Comparison of ENCODE assay signal across 1 cellular context in genomic region chr3:53247619-53248018, GRCh38.
TF ChIP-seq lines count a peak whose summit lies in the region.

No MANE protein-coding gene starts in this region.

TF ChIP-seq in WTC11, 78 proteins besides CTCF, POLR2A, EP300 and RAD21 (continued from another document):
- no peak for TF ChIP-seq E2F4 (CRISPR knock-in tag; IDR thresholded peaks at IDR 0.05; ENCODE audit: borderline replicate concordance, low read depth)
- no peak for TF ChIP-seq FOXJ3 (CRISPR knock-in tag; IDR thresholded peaks at IDR 0.05; ENCODE audit: borderline replicate concordance)
- TF ChIP-seq IRF2 (CRISPR knock-in tag; IDR thresholded peaks at IDR 0.05; ENCODE audit: borderline replicate concordance, low read depth), result no peak
- no peak for TF ChIP-seq STAT6 (CRISPR knock-in tag; conservative IDR thresholded peaks at IDR 0.05; ENCODE audit: low read depth)
